In genomic region chrX:84487365-84488353, GRCh38 we compare ENCODE assay signal across 11 cellular contexts. TPM values are rescaled to one million over a fixed set of nuclear protein-coding genes. Genes with fewer than 3 reads are reported as not detected.
A peak's percentile ranks its signal among the peaks of the same experiment; 100 is the strongest.
DNase-seq lines count a peak whose midpoint lies in the region; ATAC-seq and TF ChIP-seq lines count a peak whose summit lies in the region.
"Had no signal": no experiment of that assay in that cellular context is flagged by ENCODE, and none has a peak within 500 bp of the region (broad histone marks: within the 10 kb centered on the region; RNA-seq: fewer than 3 reads in every experiment).

No MANE protein-coding gene starts in this region.

- H3K27me3 Mint-ChIP-seq in endothelial cell (ENCODE audit: unreplicated experiment) = no peaks in the 10 kb centered on the region

- H3K27ac Mint-ChIP-seq in endothelial cell (ENCODE audit: unreplicated experiment) = no peak overlapping the region

- ATAC-seq in GM18873 (IDR thresholded peaks at IDR 0.05; ENCODE audit: low FRiP score, unreplicated experiment) (peak; percentile 99), GM21576 (IDR thresholded peaks at IDR 0.05; ENCODE audit: unreplicated experiment) (peak; percentile 100), HG03159 (IDR thresholded peaks at IDR 0.05; ENCODE audit: unreplicated experiment) (peak; percentile 100)

- H3K27ac ChIP-seq in vagina = no peak overlapping the region
- H3K27ac ChIP-seq: prostate gland had no signal

- H3K4me1 Mint-ChIP-seq in endothelial cell (ENCODE audit: unreplicated experiment) = peaks cover 4% of the 10 kb centered on the region

- H3K4me3 Mint-ChIP-seq in endothelial cell (ENCODE audit: unreplicated experiment) = peak overlapping the region; percentile 51

- no peak overlapping the region for H3K4me3 ChIP-seq in vagina
- H3K4me3 ChIP-seq: prostate gland had no signal

- TF ChIP-seq CTCF in endothelial cell (IDR thresholded peaks at IDR 0.05; ENCODE audit: unreplicated experiment) (no peak), vagina (IDR thresholded peaks at IDR 0.05) (no peak)

- no peaks in the 10 kb centered on the region for H3K27me3 ChIP-seq in vagina

- intact Hi-C loops in vagina (cut with DNase I) = no loop called here

- no peaks in the 10 kb centered on the region for H3K9me3 ChIP-seq in vagina
- H3K9me3 ChIP-seq: prostate gland had no signal

- H3K4me1 ChIP-seq in vagina = no peaks in the 10 kb centered on the region
- H3K4me1 ChIP-seq: prostate gland had no signal

- no peaks in the 10 kb centered on the region for H3K9me3 Mint-ChIP-seq in endothelial cell (ENCODE audit: unreplicated experiment)

- no peaks in the 10 kb centered on the region for H3K36me3 ChIP-seq in vagina
- H3K36me3 ChIP-seq: prostate gland had no signal

- DNase-seq in endothelial cell (ENCODE audit: low spot score) (no peak), vagina (ENCODE audit: extremely low spot score in 2 of 2) (no peak), NCI-H1417 (lab: John Stamatoyannopoulos, UW) (no peak), AG08395 (ENCODE audit: low spot score) (no peak)
- no peak for DNase-seq in stimulated activated CD4-positive, alpha-beta T cell treated with anti-CD3 and anti-CD28 coated beads, Interleukin-2, amount 100 ng/mL, for 24 hours
- DNase-seq: NCI-H1930, Right ventricle myocardium superior had no signal

- peaks cover 31% of the 10 kb centered on the region for H3K36me3 Mint-ChIP-seq in endothelial cell (ENCODE audit: low read depth, unreplicated experiment)

- TF ChIP-seq POLR2A in vagina (IDR thresholded peaks at IDR 0.05) = no peak

RNA-seq across cellular contexts. Expression of gene HDX, which starts 14.6 kb away (rescaled TPM):
- total RNA-seq in endothelial cell (ENCODE audit: unreplicated experiment) (9.4 TPM), vagina (4.4 TPM)
